In the genomic region with DNA sequence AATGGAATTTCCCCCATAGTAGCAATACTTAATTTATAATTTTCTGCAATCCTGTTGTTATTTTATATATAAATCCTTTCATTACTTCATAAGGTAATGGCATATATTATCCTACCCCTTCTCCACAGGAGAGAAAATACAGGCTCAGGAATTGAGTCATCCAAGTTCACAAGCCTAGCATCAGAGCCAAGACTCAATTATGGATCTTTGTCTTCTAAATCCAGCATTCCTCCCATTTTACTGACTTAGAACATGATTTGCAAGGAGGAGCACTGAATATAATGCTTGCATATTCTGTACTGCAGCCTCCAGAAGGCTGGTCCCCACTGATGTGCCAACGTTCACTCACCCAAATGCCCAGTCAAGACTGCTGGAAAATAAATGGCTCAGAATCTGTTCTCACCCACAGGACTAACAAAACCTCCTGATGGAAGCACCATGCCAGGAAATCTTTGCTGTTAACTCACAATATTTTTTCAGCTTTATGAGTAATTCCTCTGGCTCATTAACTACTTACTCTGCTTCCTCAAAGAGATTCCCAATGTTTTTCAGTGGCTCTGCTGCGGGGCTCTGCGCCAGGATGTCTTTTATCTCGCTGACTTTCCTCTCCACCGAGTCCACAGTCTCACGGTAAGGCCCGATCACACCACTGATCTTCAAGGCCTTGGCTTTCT, we compare ENCODE assay signal across 10 cellular contexts. TPM values are rescaled to one million over a fixed set of nuclear protein-coding genes. Genes with fewer than 3 reads are reported as not detected.
A peak's percentile ranks its signal among the peaks of the same experiment; 100 is the strongest.
DNase-seq lines count a peak whose midpoint lies in the region; ATAC-seq, FAIRE-seq and TF ChIP-seq lines count a peak whose summit lies in the region.
"Had no signal": no experiment of that assay in that cellular context is flagged by ENCODE, and none has a peak within 500 bp of the region (broad histone marks: within the 10 kb centered on the region; RNA-seq: fewer than 3 reads in every experiment).

No MANE protein-coding gene starts in this region.

- H3K4me1 ChIP-seq in muscle layer of colon (ENCODE audit: insufficient read depth, low read length), result peaks cover 50% of the 10 kb centered on the region
- peaks cover 0 to 5% (median 1%) of the 10 kb centered on the region in 4 donors for H3K4me1 ChIP-seq in upper lobe of left lung

- no peaks in the 10 kb centered on the region for H3K27me3 ChIP-seq in muscle layer of colon (ENCODE audit: control insufficient read depth in 1 of 2, insufficient read depth in 2 of 2, low read length in 2 of 2)
- no peaks in the 10 kb centered on the region for H3K27me3 ChIP-seq in upper lobe of left lung

- peak; percentile 37 for FAIRE-seq in RCC 7860 (lab: Jason Lieb, UNC)
- FAIRE-seq: GM18507 had no signal

- H3K4me3 ChIP-seq in muscle layer of colon (ENCODE audit: low read depth in 1 of 2, low read length in 2 of 2) (peak overlapping the region in 1 of 2 donors; percentile 5), upper lobe of left lung (no peak overlapping the region)

- WGBS in upper lobe of left lung, 2 donors, result 70 to 81% methylated on average over 7 of the region's 7 CpGs

- no peak for TF ChIP-seq POLR2A in upper lobe of left lung (IDR thresholded peaks at IDR 0.05)

- no peak for TF ChIP-seq EP300 in upper lobe of left lung (IDR thresholded peaks at IDR 0.05)

- TF ChIP-seq CTCF in upper lobe of left lung (IDR thresholded peaks at IDR 0.05), result no peak

- peak overlapping the region; percentile 27 for H3K9ac ChIP-seq in muscle layer of colon (ENCODE audit: low read length)

- peak overlapping the region; percentile 80 for H3K27ac ChIP-seq in muscle layer of colon (ENCODE audit: low read depth, low read length)
- peak overlapping the region in 3 of 4 donors; percentile 59 to 71 (median 67) for H3K27ac ChIP-seq in upper lobe of left lung

- DNase-seq in RCC 7860 (ENCODE audit: low spot score), result peak; percentile 63
- no peak for DNase-seq in upper lobe of left lung
- no peak for DNase-seq in NCI-H2107 (lab: John Stamatoyannopoulos, UW)
- DNase-seq in T-helper 2 cell, result no peak
- DNase-seq: activated naive CD8-positive, alpha-beta T cell treated with anti-CD3 and anti-CD28 coated beads, Interleukin-2, amount 10 ng/mL, durations not matched to agents 7 days and 5 days; mesendoderm had no signal

- ATAC-seq in esophagus mucosa, result peak; percentile 19
- peak in 1 of 2 donors; percentile 63 for ATAC-seq in upper lobe of left lung (ENCODE audit: low FRiP score in 2 of 2)
- ATAC-seq in HG03432 (IDR thresholded peaks at IDR 0.05; ENCODE audit: unreplicated experiment), result no peak

- H3K36me3 ChIP-seq in muscle layer of colon (ENCODE audit: insufficient read depth, low read length), result peaks cover 43% of the 10 kb centered on the region
- H3K36me3 ChIP-seq in upper lobe of left lung, result peaks cover 0 to 47% (median 6%) of the 10 kb centered on the region in 4 donors

- no peaks in the 10 kb centered on the region for H3K9me3 ChIP-seq in muscle layer of colon (ENCODE audit: low read length)
- no peaks in the 10 kb centered on the region for H3K9me3 ChIP-seq in upper lobe of left lung

RNA-seq across cellular contexts. Expression of a gene that starts 48.6 kb away (rescaled TPM):
- 63.5 TPM for total RNA-seq in esophagus mucosa
- 10 to 100 TPM; 21.3 to 62.9 (median 52.9) TPM for total RNA-seq in upper lobe of left lung
